In genomic region chr2:120741514-120742448, GRCh38 we compare ENCODE assay signal across 10 cellular contexts. TPM values are rescaled to one million over a fixed set of nuclear protein-coding genes. Genes with fewer than 3 reads are reported as not detected.
DNase-seq lines count a peak whose midpoint lies in the region; ATAC-seq and TF ChIP-seq lines count a peak whose summit lies in the region.
"Had no signal": no experiment of that assay in that cellular context is flagged by ENCODE, and none has a peak within 500 bp of the region (broad histone marks: within the 10 kb centered on the region; RNA-seq: fewer than 3 reads in every experiment).

No MANE protein-coding gene starts in this region.

- H3K9me3 Mint-ChIP-seq in Caco-2 (ENCODE audit: unreplicated experiment) (no peaks in the 10 kb centered on the region), T-cell (no peaks in the 10 kb centered on the region)

- H3K4me3 Mint-ChIP-seq in Caco-2 (ENCODE audit: unreplicated experiment) (peak overlapping the region; percentile 51), T-cell (no peak overlapping the region)

- H3K9me3 ChIP-seq in Caco-2, result no peaks in the 10 kb centered on the region
- H3K9me3 ChIP-seq in left ventricle myocardium inferior (replicated peaks), result no peaks in the 10 kb centered on the region
- no peaks in the 10 kb centered on the region for H3K9me3 ChIP-seq in psoas muscle

- no peak overlapping the region for H3K27ac Mint-ChIP-seq in Caco-2 (ENCODE audit: unreplicated experiment)
- no peak overlapping the region for H3K27ac Mint-ChIP-seq in T-cell

- POLR2A ChIA-PET in Caco-2 (lab: Charles Lee), result no interaction called here
- POLR2A ChIA-PET in T-cell (lab: Charles Lee), result interaction anchor here in 1 of 2 donors (0.8 kb wide), 1 partner anchor 1320 kb away, joined by 12 read pairs; no protein-coding TSS in a partner anchor

- H3K27ac ChIP-seq in VCaP (peak overlapping the region; percentile 48; the same call in 1 of the 2 replicates), left ventricle myocardium inferior (replicated peaks) (peak overlapping the region; percentile 19), psoas muscle (no peak overlapping the region)

- H3K4me1 ChIP-seq in Caco-2 (peaks cover 6% of the 10 kb centered on the region; the same call in 1 of the 2 replicates), left ventricle myocardium inferior (peaks cover 20% of the 10 kb centered on the region), psoas muscle (peaks cover 6% of the 10 kb centered on the region)

- H3K27me3 ChIP-seq in Caco-2 (replicated peaks; ENCODE audit: control insufficient read depth, insufficient read depth, low read length) (peaks cover 3% of the 10 kb centered on the region; the same call in 1 of the 2 replicates), left ventricle myocardium inferior (ENCODE audit: low read depth) (peaks cover 97% of the 10 kb centered on the region), psoas muscle (ENCODE audit: insufficient read depth in 3 of 3, low read length in 2 of 3) (peaks cover 0 to 78% (median 29%) of the 10 kb centered on the region in 3 donors)

- H3K27me3 Mint-ChIP-seq in Caco-2 (ENCODE audit: insufficient read depth, unreplicated experiment) (peaks cover 26% of the 10 kb centered on the region), T-cell (peaks cover 61 to 69% of the 10 kb centered on the region in 2 donors)

- peak; percentile 36 to 41 for DNase-seq in Caco-2
- DNase-seq in left ventricle myocardium inferior, result no peak
- peak in 1 of 2 donors; percentile 54 for DNase-seq in psoas muscle
- no peak for DNase-seq in T-cell
- DNase-seq in NCI-H446 (lab: John Stamatoyannopoulos, UW), result no peak
- no peak for DNase-seq in HuH-7 (ENCODE audit: low spot score)
- DNase-seq: EL, small intestine had no signal

- TF ChIP-seq CTCF in Caco-2 (IDR thresholded peaks at IDR 0.05; ENCODE audit: insufficient read depth in 1 of 2, low read depth in 1 of 2, low read length in 1 of 2, severe bottlenecking in 1 of 2, unreplicated experiment in 1 of 2), result no peak
- no peak for TF ChIP-seq CTCF in VCaP (conservative IDR thresholded peaks at IDR 0.05)
- TF ChIP-seq CTCF in left ventricle myocardium inferior (IDR thresholded peaks at IDR 0.05; ENCODE audit: borderline replicate concordance), result no peak
- TF ChIP-seq CTCF in psoas muscle (IDR thresholded peaks at IDR 0.05), result no peak

- CTCF ChIA-PET in Caco-2 (lab: Charles Lee), result no interaction called here
- CTCF ChIA-PET in T-cell (lab: Charles Lee), result no interaction called here

- ATAC-seq in psoas muscle (peak; percentile 25 to 58 (median 34)), T-cell (replicated peaks in 1 of 4) (no peak)
- ATAC-seq in activated CD4-positive, CD25-positive, alpha-beta regulatory T cell treated with anti-CD3 and anti-CD28 coated beads, Interleukin-2, amount 50 U/mL, for 24 hours, result no peak

- H3K4me1 Mint-ChIP-seq in Caco-2 (ENCODE audit: low read depth, unreplicated experiment), result peaks cover 16% of the 10 kb centered on the region
- H3K4me1 Mint-ChIP-seq in T-cell, result peaks cover 4 to 11% (median 9%) of the 10 kb centered on the region in 3 donors

- no peaks in the 10 kb centered on the region for H3K36me3 ChIP-seq in Caco-2 (ENCODE audit: control insufficient read depth, insufficient read depth, low read length)
- H3K36me3 ChIP-seq in left ventricle myocardium inferior, result no peaks in the 10 kb centered on the region
- no peaks in the 10 kb centered on the region for H3K36me3 ChIP-seq in psoas muscle (ENCODE audit: insufficient read depth in 1 of 2, low read depth in 1 of 2)

- H3K4me3 ChIP-seq in Caco-2 (ENCODE audit: low read depth, low read length), result peak overlapping the region; percentile 30
- peak overlapping the region; percentile 61 for H3K4me3 ChIP-seq in left ventricle myocardium inferior
- peak overlapping the region; percentile 47 for H3K4me3 ChIP-seq in psoas muscle

- intact Hi-C loops in Caco-2 (cut with micrococcal nuclease; ENCODE audit: unreplicated experiment) (loop anchor here (1.0 kb wide), 1 partner anchor 14 kb away; no protein-coding TSS in a partner anchor), left ventricle myocardium inferior (cut with micrococcal nuclease) (no loop called here), psoas muscle (cut with DNase I) (no loop called here)

- H3K36me3 Mint-ChIP-seq in Caco-2 (ENCODE audit: insufficient read depth, unreplicated experiment) (no peaks in the 10 kb centered on the region), T-cell (no peaks in the 10 kb centered on the region)

- BruUV-seq in Caco-2 (replicated peaks; lab: Mats Ljungman, UMichigan), result no TSS peak

- WGBS in psoas muscle, 3 donors, result 7 to 10% (median 9%) methylated on average over 75 to 80 of the region's 80 CpGs

RNA-seq across cellular contexts. Expression of gene GLI2, which starts 6.1 kb away (rescaled TPM):
- total RNA-seq in Caco-2 (2022), result 0.58 and 0.70 TPM in 2 replicates
- 2.4 TPM for total RNA-seq in left ventricle myocardium inferior
- total RNA-seq in psoas muscle, result 1 to 10 TPM in 1 of 4 donors, under 1 TPM in 3; 0.66 to 2.4 (median 0.76) TPM
- polyA plus RNA-seq in psoas muscle, result under 1 TPM; 0.20 to 0.24 (median 0.22) TPM
- under 1 TPM in 1 of 5 donors, not detected in 4; 0.25 TPM for total RNA-seq in T-cell

Comparison
In these comparisons a context has a peak if more than half of its experiments do, and no peak if none do; other contexts are left out.
1. DNase-seq: peak in Caco-2 (2 of 2); none in left ventricle myocardium inferior (single experiment), T-cell (0 of 34), NCI-H446 (0 of 2) and HuH-7 (single experiment).
2. ATAC-seq: peak in psoas muscle (4 of 4); none in T-cell (0 of 4) and activated CD4-positive, CD25-positive, alpha-beta regulatory T cell treated with anti-CD3 and anti-CD28 coated beads, Interleukin-2, amount 50 U/mL, for 24 hours (0 of 2).
3. Peak in every context shown above with its lines, with median percentiles within 50 percentile points of each other: H3K4me3 ChIP-seq.